In the genomic region with DNA sequence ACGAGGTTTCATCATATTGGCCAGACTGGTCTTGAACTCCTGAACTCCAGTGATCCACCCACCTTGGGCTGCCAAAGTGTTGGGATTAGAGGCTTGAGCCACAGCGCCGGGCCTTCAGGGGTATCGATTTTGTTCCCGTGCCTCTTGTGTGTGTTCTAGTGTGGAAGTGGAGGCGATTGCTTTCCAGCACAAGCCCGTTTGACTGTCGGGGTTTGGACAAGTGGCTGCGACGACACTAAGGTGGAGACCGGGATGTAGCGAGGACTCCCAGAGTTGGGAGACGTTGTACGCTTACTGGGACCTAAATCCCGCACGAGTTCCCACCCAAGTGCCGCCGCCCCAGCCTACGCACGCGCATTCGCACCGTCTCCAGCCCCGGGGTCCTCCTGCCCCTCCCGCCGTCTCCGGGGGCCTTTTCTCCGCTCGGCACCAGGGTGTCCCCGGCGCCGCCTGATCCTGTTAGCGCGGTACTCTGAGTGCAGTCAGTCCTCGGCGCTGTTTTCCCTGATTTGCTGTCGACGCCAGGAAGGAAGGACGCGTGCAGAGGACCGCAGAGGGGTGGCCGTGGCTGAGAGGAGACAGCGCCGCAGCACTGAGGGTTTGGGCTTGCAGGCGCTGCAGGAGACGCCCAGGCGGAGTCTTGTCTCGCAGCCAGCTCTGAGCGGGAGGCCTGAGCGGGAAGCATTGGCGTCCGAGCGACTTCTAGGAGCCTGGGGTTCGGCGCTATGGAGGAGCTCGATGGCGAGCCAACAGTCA, we compare ENCODE assay signal across 8 cellular contexts. TPM values are rescaled to one million over a fixed set of nuclear protein-coding genes. Genes with fewer than 3 reads are reported as not detected.
DNase-seq lines count a peak whose midpoint lies in the region; ATAC-seq, FAIRE-seq and TF ChIP-seq lines count a peak whose summit lies in the region.

A gene with protein sequence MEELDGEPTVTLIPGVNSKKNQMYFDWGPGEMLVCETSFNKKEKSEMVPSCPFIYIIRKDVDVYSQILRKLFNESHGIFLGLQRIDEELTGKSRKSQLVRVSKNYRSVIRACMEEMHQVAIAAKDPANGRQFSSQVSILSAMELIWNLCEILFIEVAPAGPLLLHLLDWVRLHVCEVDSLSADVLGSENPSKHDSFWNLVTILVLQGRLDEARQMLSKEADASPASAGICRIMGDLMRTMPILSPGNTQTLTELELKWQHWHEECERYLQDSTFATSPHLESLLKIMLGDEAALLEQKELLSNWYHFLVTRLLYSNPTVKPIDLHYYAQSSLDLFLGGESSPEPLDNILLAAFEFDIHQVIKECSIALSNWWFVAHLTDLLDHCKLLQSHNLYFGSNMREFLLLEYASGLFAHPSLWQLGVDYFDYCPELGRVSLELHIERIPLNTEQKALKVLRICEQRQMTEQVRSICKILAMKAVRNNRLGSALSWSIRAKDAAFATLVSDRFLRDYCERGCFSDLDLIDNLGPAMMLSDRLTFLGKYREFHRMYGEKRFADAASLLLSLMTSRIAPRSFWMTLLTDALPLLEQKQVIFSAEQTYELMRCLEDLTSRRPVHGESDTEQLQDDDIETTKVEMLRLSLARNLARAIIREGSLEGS (plus strand): TSS at position 643 of the 756 bp plus-strand sequence. CDS start 83 bp downstream, at position 726.

- under 1% methylated on average over 27 of the region's 57 CpGs for WGBS in HepG2 (ENCODE audit: low lambda C conversion rate)

- TF ChIP-seq CTCF in HepG2 (CRISPR knock-in tag; IDR thresholded peaks at IDR 0.05): peak; percentile 12

- in situ Hi-C loops in HepG2 (cut with HindIII; ENCODE audit: extremely low pct_ligation_motif_present, low pct_unique_long_range_greater_than_20kb): no loop called here

- peak; percentile 9; the same call in 1 of the 2 replicates for TF ChIP-seq RAD21 in HepG2 (CRISPR knock-in tag; IDR thresholded peaks at IDR 0.05)

- peak within 1 kb of the TSS; percentile 97 for H3K27ac ChIP-seq in HepG2 (ENCODE audit: extremely low read length, insufficient read depth, low read length)

- H3K4me2 ChIP-seq in HepG2 (ENCODE audit: low read depth, low read length): peak within 1 kb of the TSS; percentile 85

- H3K79me2 ChIP-seq in HepG2 (ENCODE audit: insufficient read depth, low read length): peaks cover 40% of the 10 kb centered on the region

- TF ChIP-seq EP300 in HepG2 (IDR thresholded peaks at IDR 0.05; ENCODE audit: low read depth in 2 of 2, low read length in 2 of 2) (peak in 1 of 2 experiments; percentile 16; a peak in 1 of 4 replicates), HepG2 (CRISPR knock-in tag; IDR thresholded peaks at IDR 0.05; ENCODE audit: borderline replicate concordance) (0 out of 2 replicates have a peak, but pooled peaks have one; percentile 11)

- H3K9ac ChIP-seq in HepG2 (ENCODE audit: insufficient read depth, low read depth, low read length): peak within 1 kb of the TSS; percentile 98

- peak; percentile 87 to 92 for TF ChIP-seq POLR2A in HepG2 (IDR thresholded peaks at IDR 0.05; ENCODE audit: insufficient read depth in 1 of 2, low read depth in 2 of 2, low read length in 2 of 2)

- H3K27me3 ChIP-seq in HepG2 (ENCODE audit: control insufficient read depth in 1 of 2, insufficient read depth in 2 of 2, low read length in 2 of 2): no peaks in the 10 kb centered on the region; a peak in 1 of 5 replicates

- peak within 1 kb of the TSS; percentile 82 to 96 (median 86) for H3K4me3 ChIP-seq in HepG2 (replicated peaks in 1 of 3; ENCODE audit: insufficient read depth in 1 of 3, low read depth in 2 of 3, low read length in 3 of 3)

- CTCF ChIA-PET in HepG2 (lab: Yijun Ruan, JAX; ENCODE audit: low intra/inter-chr PET ratio, low total read pairs): interaction anchor here (1.0 kb wide), 1 partner anchor 34 kb away, joined by 3 read pairs; no protein-coding TSS in a partner anchor

- H3K9me3 ChIP-seq in HepG2 (ENCODE audit: low read length): no peaks in the 10 kb centered on the region

- intact Hi-C loops in HepG2 (cut with micrococcal nuclease; ENCODE audit: unreplicated experiment): no loop called here

- DNase-seq in AG20443 (ENCODE audit: low spot score): peak; percentile 100
- DNase-seq in GM19240 (ENCODE audit: insufficient read length, low spot score): peak; percentile 95
- DNase-seq in NCI-H774 (lab: John Stamatoyannopoulos, UW): peak; percentile 98
- DNase-seq in activated CD4-positive, alpha-beta T cell treated with anti-CD3 and anti-CD28 coated beads, Interleukin-2, amount 50 U/mL, for 4 hours: peak; percentile 89 to 90
- DNase-seq in dermis blood vessel endothelial cell: peak; percentile 97
- DNase-seq in HepG2 (ENCODE audit: low spot score): peak; percentile 96
- DNase-seq in stimulated activated CD4-positive, alpha-beta T cell treated with anti-CD3 and anti-CD28 coated beads, Interleukin-2, amount 100 ng/mL, for 48 hours: peak; percentile 91 to 93

- POLR2A ChIA-PET in HepG2 (lab: Yijun Ruan, JAX): interaction anchor here (0.7 to 3.5 kb wide), 17 partner anchors 13 to 279 kb away, joined by 3 to 14 read pairs (median 3); partner anchors contain the start of genes ARMC7, GGA3, MIF4GD and MRPL58

- no peaks in the 10 kb centered on the region for H4K20me1 ChIP-seq in HepG2 (ENCODE audit: insufficient read depth, low read length)

- ATAC-seq in HG03565 (IDR thresholded peaks at IDR 0.05; ENCODE audit: unreplicated experiment) (peak; percentile 66), HepG2 (peak; percentile 88)

- H3K36me3 ChIP-seq in HepG2 (replicated peaks in 1 of 2; ENCODE audit: control insufficient read depth in 1 of 2, insufficient read depth in 2 of 2, low read length in 2 of 2): peaks cover 3 to 18% of the 10 kb centered on the region in 2 experiments

- BruUV-seq in HepG2 (replicated peaks; lab: Mats Ljungman, UMichigan): no TSS peak

- peak; percentile 8 for FAIRE-seq in HepG2 (lab: Jason Lieb, UNC)

- peak within 1 kb of the TSS; percentile 79 for H2AFZ ChIP-seq in HepG2 (ENCODE audit: low read length)

- peaks cover 40% of the 10 kb centered on the region for H3K4me1 ChIP-seq in HepG2 (ENCODE audit: insufficient read depth, low read length)

TF ChIP-seq in HepG2, 621 proteins besides CTCF, POLR2A, EP300 and RAD21 (continues in another document):
- TF ChIP-seq SRSF1 (optimal IDR thresholded peaks at IDR 0.05; ENCODE audit: low read depth, low read length) (peak; percentile 79), ZFP37 (CRISPR knock-in tag; IDR thresholded peaks at IDR 0.05; ENCODE audit: borderline replicate concordance) (no peak; the same call in 1 of the 2 replicates), ZBTB26 (CRISPR knock-in tag; IDR thresholded peaks at IDR 0.05; ENCODE audit: borderline replicate concordance) (peak; percentile 79; the same call in 1 of the 2 replicates), FOXA1 (IDR thresholded peaks at IDR 0.05) (no peak), FOXA1 (CRISPR knock-in tag; IDR thresholded peaks at IDR 0.05) (0 out of 2 replicates have a peak, but pooled peaks have one; percentile 19), ZSCAN29 (CRISPR knock-in tag; conservative IDR thresholded peaks at IDR 0.05) (peak; percentile 55; the same call in 1 of the 2 replicates), SRY (CRISPR knock-in tag; IDR thresholded peaks at IDR 0.05) (peak; percentile 52; the same call in 1 of the 2 replicates), ZNF615 (CRISPR knock-in tag; IDR thresholded peaks at IDR 0.05; ENCODE audit: borderline replicate concordance) (no peak), RXRA (CRISPR knock-in tag; IDR thresholded peaks at IDR 0.05) (peak; percentile 92)

RNA-seq across cellular contexts. Expression of the gene that starts here (rescaled TPM):
- total RNA-seq in dermis blood vessel endothelial cell (37.6 and 41.5 TPM in 2 replicates), HepG2 (2016; rRNA removed; fragmentation: Illumina TruSeq; extraction: Trizol) (122 and 124 TPM in 2 replicates)
- total RNA-seq in HepG2 (2016; cell fraction: cytosol; rRNA removed; fragmentation: Illumina TruSeq; extraction: Trizol; ENCODE audit: low read depth): 32.8 and 35.7 TPM in 2 replicates
- total RNA-seq in HepG2 (2016; cell fraction: insoluble cytoplasmic fraction; rRNA removed; fragmentation: Illumina TruSeq; extraction: Trizol): 119 and 122 TPM in 2 replicates
- 28.2 and 37.8 TPM in 2 replicates for total RNA-seq in HepG2 (2016; cell fraction: membrane; rRNA removed; fragmentation: Illumina TruSeq; extraction: Trizol)
- 112 and 113 TPM in 2 replicates for total RNA-seq in HepG2 (2016; cell fraction: nucleus; rRNA removed; fragmentation: Illumina TruSeq; extraction: Trizol)
- polyA plus RNA-seq in HepG2 (2011; rRNA removed): 79.4 and 89.1 TPM in 2 replicates
- 64.8 and 78.3 TPM in 2 replicates for polyA plus RNA-seq in HepG2 (2011; cell fraction: cytosol; rRNA removed)
- polyA plus RNA-seq in HepG2 (2011; cell fraction: nucleus; rRNA removed): 303 and 416 TPM in 2 replicates
- 34.4 and 62.5 TPM in 2 replicates for polyA plus RNA-seq in HepG2 (2012)
- 17.2 and 18.1 TPM in 2 replicates for polyA plus RNA-seq in HepG2 (2016; cell fraction: cytosol; fragmentation: Illumina TruSeq; extraction: Trizol; ENCODE audit: low read depth)
- 81.2 and 85.9 TPM in 2 replicates for polyA plus RNA-seq in HepG2 (2016; cell fraction: insoluble cytoplasmic fraction; fragmentation: Illumina TruSeq; extraction: Trizol; ENCODE audit: low read depth)
- polyA plus RNA-seq in HepG2 (2016; cell fraction: membrane; fragmentation: Illumina TruSeq; extraction: Trizol; ENCODE audit: low read depth): 16.9 and 17.7 TPM in 2 replicates
- 226 and 250 TPM in 2 replicates for polyA plus RNA-seq in HepG2 (2016; cell fraction: nucleus; fragmentation: Illumina TruSeq; extraction: Trizol; ENCODE audit: insufficient read depth, low read depth)
- polyA minus RNA-seq in HepG2 (2011; rRNA and poly(A)+ RNA removed; ENCODE audit: low replicate concordance): 91.6 and 267 TPM in 2 replicates
- 23.6 and 24.5 TPM in 2 replicates for polyA minus RNA-seq in HepG2 (2011; cell fraction: cytosol; rRNA and poly(A)+ RNA removed)
- 69.2 and 70.3 TPM in 2 replicates for polyA minus RNA-seq in HepG2 (2011; cell fraction: nucleus; rRNA and poly(A)+ RNA removed)

Comparison
In these comparisons a context has a peak if more than half of its experiments do, and no peak if none do; other contexts are left out.
1. Peak in every context shown above with its lines: DNase-seq, ATAC-seq, H3K4me3 ChIP-seq and H3K27ac ChIP-seq.